2 cellular contexts compared by ENCODE assay signal in the genomic region with DNA sequence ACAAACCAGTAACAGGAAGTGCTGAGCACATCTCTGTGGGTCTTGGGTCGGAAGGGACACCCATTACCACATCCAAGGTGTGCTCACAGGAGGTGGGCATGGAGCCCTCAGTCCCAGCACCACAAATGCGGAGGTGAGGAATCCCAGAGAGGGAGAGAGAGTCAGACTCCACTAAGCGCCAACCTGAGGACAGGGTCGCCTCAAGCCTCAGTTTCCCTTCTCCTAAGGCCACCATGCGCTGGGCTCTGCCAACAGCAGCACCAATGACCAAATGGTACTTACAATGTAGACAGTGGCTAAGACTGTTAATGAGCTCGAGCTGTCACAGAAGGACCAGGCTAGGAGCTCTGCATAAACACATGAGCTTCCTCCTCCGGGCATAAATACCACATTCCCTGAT.
TF ChIP-seq lines count a peak whose summit lies in the region.

No MANE protein-coding gene starts in this region.

TF ChIP-seq in IMR-90, 13 proteins besides CTCF, POLR2A, EP300 and RAD21:
- TF ChIP-seq MAFK (IDR thresholded peaks at IDR 0.05; ENCODE audit: low read depth, low read length) (no peak), NFE2L2 (IDR thresholded peaks at IDR 0.05; ENCODE audit: low read depth, low read length) (no peak), MAZ (IDR thresholded peaks at IDR 0.05; ENCODE audit: borderline replicate concordance, low read depth, low read length) (no peak), ELK1 (IDR thresholded peaks at IDR 0.05; ENCODE audit: borderline replicate concordance, low read depth, low read length) (no peak), SMC3 (IDR thresholded peaks at IDR 0.05; ENCODE audit: low read depth, low read length) (no peak), FOS (IDR thresholded peaks at IDR 0.05; ENCODE audit: low read depth, low read length) (no peak), RCOR1 (IDR thresholded peaks at IDR 0.05; ENCODE audit: insufficient replicate concordance, low read length) (no peak), CHD1 (IDR thresholded peaks at IDR 0.05; ENCODE audit: low read depth, low read length) (no peak), MXI1 (IDR thresholded peaks at IDR 0.05; ENCODE audit: borderline replicate concordance, low read depth, low read length) (no peak), CEBPB (IDR thresholded peaks at IDR 0.05; ENCODE audit: low read depth, low read length) (no peak)
- TF ChIP-seq, protein P1, sequence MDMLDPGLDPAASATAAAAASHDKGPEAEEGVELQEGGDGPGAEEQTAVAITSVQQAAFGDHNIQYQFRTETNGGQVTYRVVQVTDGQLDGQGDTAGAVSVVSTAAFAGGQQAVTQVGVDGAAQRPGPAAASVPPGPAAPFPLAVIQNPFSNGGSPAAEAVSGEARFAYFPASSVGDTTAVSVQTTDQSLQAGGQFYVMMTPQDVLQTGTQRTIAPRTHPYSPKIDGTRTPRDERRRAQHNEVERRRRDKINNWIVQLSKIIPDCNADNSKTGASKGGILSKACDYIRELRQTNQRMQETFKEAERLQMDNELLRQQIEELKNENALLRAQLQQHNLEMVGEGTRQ (IDR thresholded peaks at IDR 0.05; ENCODE audit: low read depth, low read length), result no peak

TF ChIP-seq in GM12878, 131 proteins besides CTCF, POLR2A, EP300 and RAD21:
- TF ChIP-seq, protein P2, sequence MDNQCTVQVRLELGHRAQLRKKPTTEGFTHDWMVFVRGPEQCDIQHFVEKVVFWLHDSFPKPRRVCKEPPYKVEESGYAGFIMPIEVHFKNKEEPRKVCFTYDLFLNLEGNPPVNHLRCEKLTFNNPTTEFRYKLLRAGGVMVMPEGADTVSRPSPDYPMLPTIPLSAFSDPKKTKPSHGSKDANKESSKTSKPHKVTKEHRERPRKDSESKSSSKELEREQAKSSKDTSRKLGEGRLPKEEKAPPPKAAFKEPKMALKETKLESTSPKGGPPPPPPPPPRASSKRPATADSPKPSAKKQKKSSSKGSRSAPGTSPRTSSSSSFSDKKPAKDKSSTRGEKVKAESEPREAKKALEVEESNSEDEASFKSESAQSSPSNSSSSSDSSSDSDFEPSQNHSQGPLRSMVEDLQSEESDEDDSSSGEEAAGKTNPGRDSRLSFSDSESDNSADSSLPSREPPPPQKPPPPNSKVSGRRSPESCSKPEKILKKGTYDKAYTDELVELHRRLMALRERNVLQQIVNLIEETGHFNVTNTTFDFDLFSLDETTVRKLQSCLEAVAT (IDR thresholded peaks at IDR 0.05), result no peak
- TF ChIP-seq SMC3 (IDR thresholded peaks at IDR 0.05; ENCODE audit: borderline replicate concordance, low read length) (no peak), TCF12 (IDR thresholded peaks at IDR 0.05; ENCODE audit: low read depth, low read length) (no peak), POLR2AphosphoS5 (IDR thresholded peaks at IDR 0.05; ENCODE audit: low read length) (no peak), NR2C2 (IDR thresholded peaks at IDR 0.05; ENCODE audit: borderline replicate concordance, control insufficient read depth, insufficient read length, low read depth) (no peak), MTA2 (IDR thresholded peaks at IDR 0.05; ENCODE audit: low read depth) (no peak), BRCA1 (IDR thresholded peaks at IDR 0.05; ENCODE audit: low read depth, low read length) (no peak), EGR1 (IDR thresholded peaks at IDR 0.05; ENCODE audit: borderline replicate concordance in 1 of 2, low read depth in 2 of 2, low read length in 2 of 2) (no peak), WRNIP1 (IDR thresholded peaks at IDR 0.05; ENCODE audit: borderline replicate concordance, low read depth, low read length) (no peak), EED (IDR thresholded peaks at IDR 0.05; ENCODE audit: low read depth) (no peak), BCL11A (IDR thresholded peaks at IDR 0.05; ENCODE audit: low read depth, low read length) (no peak), IRF4 (IDR thresholded peaks at IDR 0.05; ENCODE audit: low read depth, low read length) (no peak), KAT2A (conservative IDR thresholded peaks at IDR 0.05; ENCODE audit: control insufficient read depth, low read depth, low read length) (no peak), SIX5 (IDR thresholded peaks at IDR 0.05; ENCODE audit: low read depth, low read length, severe bottlenecking) (no peak), SREBF2 (IDR thresholded peaks at IDR 0.05; ENCODE audit: low read length) (no peak), BACH1 (IDR thresholded peaks at IDR 0.05; ENCODE audit: borderline replicate concordance) (no peak), ZBTB4 (CRISPR knock-in tag; IDR thresholded peaks at IDR 0.05) (no peak), CHD2 (IDR thresholded peaks at IDR 0.05; ENCODE audit: borderline replicate concordance, low read depth, low read length) (no peak), YBX1 (IDR thresholded peaks at IDR 0.05) (no peak)
- TF ChIP-seq, protein P3, sequence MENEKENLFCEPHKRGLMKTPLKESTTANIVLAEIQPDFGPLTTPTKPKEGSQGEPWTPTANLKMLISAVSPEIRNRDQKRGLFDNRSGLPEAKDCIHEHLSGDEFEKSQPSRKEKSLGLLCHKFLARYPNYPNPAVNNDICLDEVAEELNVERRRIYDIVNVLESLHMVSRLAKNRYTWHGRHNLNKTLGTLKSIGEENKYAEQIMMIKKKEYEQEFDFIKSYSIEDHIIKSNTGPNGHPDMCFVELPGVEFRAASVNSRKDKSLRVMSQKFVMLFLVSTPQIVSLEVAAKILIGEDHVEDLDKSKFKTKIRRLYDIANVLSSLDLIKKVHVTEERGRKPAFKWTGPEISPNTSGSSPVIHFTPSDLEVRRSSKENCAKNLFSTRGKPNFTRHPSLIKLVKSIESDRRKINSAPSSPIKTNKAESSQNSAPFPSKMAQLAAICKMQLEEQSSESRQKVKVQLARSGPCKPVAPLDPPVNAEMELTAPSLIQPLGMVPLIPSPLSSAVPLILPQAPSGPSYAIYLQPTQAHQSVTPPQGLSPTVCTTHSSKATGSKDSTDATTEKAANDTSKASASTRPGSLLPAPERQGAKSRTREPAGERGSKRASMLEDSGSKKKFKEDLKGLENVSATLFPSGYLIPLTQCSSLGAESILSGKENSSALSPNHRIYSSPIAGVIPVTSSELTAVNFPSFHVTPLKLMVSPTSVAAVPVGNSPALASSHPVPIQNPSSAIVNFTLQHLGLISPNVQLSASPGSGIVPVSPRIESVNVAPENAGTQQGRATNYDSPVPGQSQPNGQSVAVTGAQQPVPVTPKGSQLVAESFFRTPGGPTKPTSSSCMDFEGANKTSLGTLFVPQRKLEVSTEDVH (IDR thresholded peaks at IDR 0.05; ENCODE audit: low read depth, partially characterized antibody), result no peak
